25 cellular contexts compared by ENCODE assay signal in genomic region chr11:131375421-131375820, GRCh38. TPM values are rescaled to one million over a fixed set of nuclear protein-coding genes. Genes with fewer than 3 reads are reported as not detected.
"Had no signal": no experiment of that assay in that cellular context is flagged by ENCODE, and none has a peak within 500 bp of the region (broad histone marks: within the 10 kb centered on the region; RNA-seq: fewer than 3 reads in every experiment).

No MANE protein-coding gene starts in this region.

- H3K4me3 ChIP-seq: esophagus squamous epithelium, gastroesophageal sphincter, heart right ventricle had no signal

- ATAC-seq: activated CD4-positive, CD25-positive, alpha-beta regulatory T cell treated with anti-CD3 and anti-CD28 coated beads, Interleukin-2, amount 50 U/mL, for 24 hours; activated CD8-positive, alpha-beta T cell treated with anti-CD3 and anti-CD28 coated beads for 36 hours; activated T-cell treated with anti-CD3 and anti-CD28 coated beads, Interleukin-2, amount 50 U/mL, for 4 hours; activated T-helper 17 cell treated with anti-CD3 and anti-CD28 coated beads, Interleukin-2, amount 50 U/mL, for 72 hours; gastroesophageal sphincter; heart right ventricle had no signal

- H3K27ac ChIP-seq: epithelial cell of prostate, esophagus squamous epithelium, gastroesophageal sphincter, heart right ventricle had no signal

- DNase-seq: activated B cell treated with CpG ODN at 0.5 μM for 24 hours; activated CD4-positive, alpha-beta T cell treated with anti-CD3 and anti-CD28 coated beads for 48 hours; activated CD4-positive, alpha-beta T cell treated with anti-CD3 and anti-CD28 coated beads, Interleukin-2, amount 50 U/mL, for 1 hour; activated CD4-positive, alpha-beta T cell treated with anti-CD3 and anti-CD28 coated beads, Interleukin-2, amount 50 U/mL, for 48 hours; activated CD8-positive, alpha-beta memory T cell treated with anti-CD3 and anti-CD28 coated beads for 24 hours; activated CD8-positive, alpha-beta T cell treated with anti-CD3 and anti-CD28 coated beads for 36 hours; activated effector memory CD4-positive, alpha-beta T cell treated with Interleukin-2 at 50 U/mL for 16 hours; activated gamma-delta T cell treated with Interleukin-2 at 50 U/mL for 16 hours; activated naive CD4-positive, alpha-beta T cell treated with anti-CD3 and anti-CD28 coated beads, Interleukin-2, amount 50 U/mL, for 16 hours; activated naive CD4-positive, alpha-beta T cell treated with Interleukin-2 at 50 U/mL for 16 hours; activated T-cell treated with anti-CD3 and anti-CD28 coated beads, Interleukin-2, amount 50 U/mL, for 4 hours; amniotic stem cell; anterior cingulate cortex; cortex of kidney; dermis blood vessel endothelial cell; effector CD8-positive, alpha-beta T cell; esophagus squamous epithelium; foreskin melanocyte; heart right ventricle; T-helper 2 cell had no signal

RNA-seq across cellular contexts. Expression of gene NTM, which starts 5.0 kb away (rescaled TPM):
- total RNA-seq: activated B cell treated with CpG ODN at 0.5 μM for 24 hours; activated CD8-positive, alpha-beta T cell treated with anti-CD3 and anti-CD28 coated beads for 36 hours; activated T-cell treated with anti-CD3 and anti-CD28 coated beads, Interleukin-2, amount 50 U/mL, for 4 hours; activated T-helper 17 cell treated with anti-CD3 and anti-CD28 coated beads, Interleukin-2, amount 50 U/mL, for 72 hours; T-helper 1 cell treated with Interleukin-12 subunit alpha and Interleukin-12 subunit beta and Interleukin-4 antibody, amounts not matched to agents 30 ng/mL and 1 ng/mL, for 36 hours had no signal
